12 cellular contexts compared by ENCODE assay signal in the genomic region with DNA sequence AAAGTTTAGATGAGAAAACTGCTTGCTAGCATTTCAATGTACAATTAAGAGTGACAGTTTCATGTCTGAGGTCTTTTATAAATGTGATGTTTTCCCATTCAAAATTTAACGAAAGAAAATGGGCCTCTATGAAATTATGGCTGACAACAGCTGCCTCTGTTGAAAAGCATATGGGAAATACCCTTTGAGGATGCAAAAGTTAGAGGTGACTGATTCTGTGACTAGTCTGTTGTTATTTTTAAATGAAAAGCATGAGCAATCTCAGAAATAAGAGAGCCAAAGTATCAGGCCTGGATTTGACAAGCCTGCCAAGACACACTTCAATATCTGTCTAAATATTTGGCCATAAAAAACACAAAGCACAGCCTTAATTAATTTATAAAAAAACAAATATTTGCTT.
A peak's percentile ranks its signal among the peaks of the same experiment; 100 is the strongest.
DNase-seq lines count a peak whose midpoint lies in the region; ATAC-seq and TF ChIP-seq lines count a peak whose summit lies in the region.
"Had no signal": no experiment of that assay in that cellular context is flagged by ENCODE, and none has a peak within 500 bp of the region (broad histone marks: within the 10 kb centered on the region; RNA-seq: fewer than 3 reads in every experiment).

No MANE protein-coding gene starts in this region.

- no peak overlapping the region for H4K91ac ChIP-seq in mesenchymal stem cell (ENCODE audit: low read length)

- intact Hi-C loops in gastrocnemius medialis (cut with DNase I; ENCODE audit: low total_unique reads), result no loop called here

- H3K4me1 ChIP-seq in mesenchymal stem cell (ENCODE audit: control insufficient read depth, insufficient read depth, low read depth, low read length) (no peaks in the 10 kb centered on the region), gastrocnemius medialis (no peaks in the 10 kb centered on the region)

- ATAC-seq in GM19395 (IDR thresholded peaks at IDR 0.05; ENCODE audit: unreplicated experiment) (peak; percentile 97), HG02763 (IDR thresholded peaks at IDR 0.05; ENCODE audit: unreplicated experiment) (peak; percentile 93), HG03442 (IDR thresholded peaks at IDR 0.05; ENCODE audit: unreplicated experiment) (peak; percentile 97), gastrocnemius medialis (no peak)

- no peak overlapping the region for H2BK12ac ChIP-seq in mesenchymal stem cell (ENCODE audit: low read length in 2 of 2)

- WGBS in mesenchymal stem cell, result 94% methylated on average over 1 of the region's 1 CpG

- H3K4ac ChIP-seq in mesenchymal stem cell (ENCODE audit: low read depth in 1 of 2, low read length in 2 of 2), result no peak overlapping the region

- H3K18ac ChIP-seq in mesenchymal stem cell (ENCODE audit: low read depth in 1 of 2, low read length in 2 of 2), result no peak overlapping the region

- no peaks in the 10 kb centered on the region for H3K36me3 ChIP-seq in mesenchymal stem cell (ENCODE audit: control insufficient read depth in 1 of 2, insufficient read depth in 2 of 2, low read depth in 1 of 2, low read length in 2 of 2)
- no peaks in the 10 kb centered on the region for H3K36me3 ChIP-seq in gastrocnemius medialis

- no peaks in the 10 kb centered on the region for H3K36me3 Mint-ChIP-seq in mesothelial cell of epicardium

- H3K27ac ChIP-seq in mesenchymal stem cell (ENCODE audit: low read length, poor library complexity, severe bottlenecking) (no peak overlapping the region), gastrocnemius medialis (no peak overlapping the region)

- TF ChIP-seq CTCF in GM13977 (IDR thresholded peaks at IDR 0.05; ENCODE audit: extremely low read depth, insufficient read depth, missing control alignments) (no peak), mesothelial cell of epicardium (IDR thresholded peaks at IDR 0.05; ENCODE audit: unreplicated experiment) (no peak), gastrocnemius medialis (IDR thresholded peaks at IDR 0.05 in 4 of 5, conservative IDR thresholded peaks at IDR 0.05 in 1 of 5) (no peak)

- no peak overlapping the region for H2BK15ac ChIP-seq in mesenchymal stem cell (ENCODE audit: low read depth, poor library complexity, severe bottlenecking)

- peaks cover 7% of the 10 kb centered on the region for H3K9me3 Mint-ChIP-seq in mesothelial cell of epicardium
- H3K9me3 Mint-ChIP-seq: activated B cell treated with CpG ODN at 0.5 μM for 24 hours; activated T-helper 1 cell treated with anti-CD3 and anti-CD28 coated beads, Interleukin-12 subunit alpha, Interleukin-12 subunit beta, Interleukin-2, Interleukin-4 antibody, amounts not matched to agents 30 ng/mL and 10 ng/mL and 1 ng/mL, durations not matched to agents 14 hours and 24 hours and 36 hours; nephron had no signal

- no peak overlapping the region for H3K4me2 ChIP-seq in mesenchymal stem cell (ENCODE audit: low read length, poor library complexity, severe bottlenecking)

- no peak overlapping the region for H3K14ac ChIP-seq in mesenchymal stem cell (ENCODE audit: low read length in 2 of 2)

- no peak overlapping the region for H3K9ac ChIP-seq in mesenchymal stem cell (ENCODE audit: low read length)

- no peaks in the 10 kb centered on the region for H3K4me1 Mint-ChIP-seq in mesothelial cell of epicardium
- H3K4me1 Mint-ChIP-seq: activated B cell treated with CpG ODN at 0.5 μM for 24 hours, nephron had no signal

- no peak overlapping the region for H3K23ac ChIP-seq in mesenchymal stem cell (ENCODE audit: low read length in 2 of 2)

- H3K9me3 ChIP-seq in mesenchymal stem cell (ENCODE audit: control insufficient read depth, low read length) (no peaks in the 10 kb centered on the region), gastrocnemius medialis (no peaks in the 10 kb centered on the region)

- no peak overlapping the region for H4K8ac ChIP-seq in mesenchymal stem cell (ENCODE audit: low read length)

- no peak overlapping the region for H3K27ac Mint-ChIP-seq in mesothelial cell of epicardium
- H3K27ac Mint-ChIP-seq: activated B cell treated with CpG ODN at 0.5 μM for 24 hours; activated T-helper 1 cell treated with anti-CD3 and anti-CD28 coated beads, Interleukin-12 subunit alpha, Interleukin-12 subunit beta, Interleukin-2, Interleukin-4 antibody, amounts not matched to agents 30 ng/mL and 10 ng/mL and 1 ng/mL, durations not matched to agents 14 hours and 24 hours and 36 hours; nephron had no signal

- no peaks in the 10 kb centered on the region for H3K27me3 ChIP-seq in mesenchymal stem cell (ENCODE audit: control insufficient read depth in 1 of 2, insufficient read depth in 1 of 2, low read length in 2 of 2)
- no peaks in the 10 kb centered on the region for H3K27me3 ChIP-seq in gastrocnemius medialis

- DNase-seq in GM13977 (ENCODE audit: low spot score) (peak; percentile 18), mesothelial cell of epicardium (ENCODE audit: low spot score in 2 of 2, unreplicated experiment in 2 of 2) (no peak), mesenchymal stem cell (no peak), gastrocnemius medialis (no peak)
- DNase-seq in activated CD8-positive, alpha-beta memory T cell treated with anti-CD3 and anti-CD28 coated beads, Interleukin-2, amount 50 U/mL, for 4 hours, result no peak
- DNase-seq: activated B cell treated with CpG ODN at 0.5 μM for 24 hours, NCI-H1694 had no signal

- H2AK5ac ChIP-seq in mesenchymal stem cell (ENCODE audit: low read length, severe bottlenecking), result no peak overlapping the region

- TF ChIP-seq POLR2A in gastrocnemius medialis (IDR thresholded peaks at IDR 0.05), result no peak

- no peak overlapping the region for H2BK120ac ChIP-seq in mesenchymal stem cell (ENCODE audit: low read depth, low read length)

- no peaks in the 10 kb centered on the region for H3K27me3 Mint-ChIP-seq in mesothelial cell of epicardium (ENCODE audit: low read depth)
- H3K27me3 Mint-ChIP-seq: activated B cell treated with CpG ODN at 0.5 μM for 24 hours had no signal

- H2BK5ac ChIP-seq in mesenchymal stem cell (ENCODE audit: low read depth, low read length, poor library complexity, severe bottlenecking), result no peak overlapping the region

- no peak overlapping the region for H3K4me3 Mint-ChIP-seq in mesothelial cell of epicardium
- H3K4me3 Mint-ChIP-seq: activated B cell treated with CpG ODN at 0.5 μM for 24 hours; activated T-helper 1 cell treated with anti-CD3 and anti-CD28 coated beads, Interleukin-12 subunit alpha, Interleukin-12 subunit beta, Interleukin-2, Interleukin-4 antibody, amounts not matched to agents 30 ng/mL and 10 ng/mL and 1 ng/mL, durations not matched to agents 14 hours and 24 hours and 36 hours; nephron had no signal

- H2AFZ ChIP-seq in mesenchymal stem cell (ENCODE audit: low read depth, low read length), result no peak overlapping the region

- H3K79me1 ChIP-seq in mesenchymal stem cell (replicated peaks; ENCODE audit: low read length, poor library complexity, severe bottlenecking), result no peaks in the 10 kb centered on the region

- in situ Hi-C loops in GM13977 (cut with MboI; ENCODE audit: low pct_unique_long_range_greater_than_20kb, low sequenced_read_pairs, unreplicated experiment) (no loop called here), gastrocnemius medialis (cut with MboI; ENCODE audit: low sequenced_read_pairs in 4 of 4) (no loop called here)

- no peak overlapping the region for H3K4me3 ChIP-seq in mesenchymal stem cell (ENCODE audit: insufficient read depth in 1 of 2, low read depth in 1 of 2, low read length in 2 of 2)
- no peak overlapping the region for H3K4me3 ChIP-seq in gastrocnemius medialis

Comparison
In these comparisons a context has a peak if more than half of its experiments do, and no peak if none do; other contexts are left out.
1. ATAC-seq: peak in GM19395 (single experiment), HG02763 (single experiment) and HG03442 (single experiment); none in gastrocnemius medialis (0 of 2).